ENCODE assay signal across 14 cellular contexts in genomic region chr5:39755986-39756385, GRCh38.
DNase-seq lines count a peak whose midpoint lies in the region; ATAC-seq, FAIRE-seq and TF ChIP-seq lines count a peak whose summit lies in the region.
"Had no signal": no experiment of that assay in that cellular context is flagged by ENCODE, and none has a peak within 500 bp of the region (broad histone marks: within the 10 kb centered on the region; RNA-seq: fewer than 3 reads in every experiment).

No MANE protein-coding gene starts in this region.

- H3K4me1 ChIP-seq in SK-N-SH (ENCODE audit: control insufficient read depth in 1 of 2, insufficient read depth in 2 of 2, low read depth in 1 of 2, low read length in 1 of 2) (peaks cover 0 to 6% of the 10 kb centered on the region in 2 experiments; a peak in 1 of 4 replicates), adipocyte (ENCODE audit: control insufficient read depth, insufficient read depth, low read length) (peaks cover 39% of the 10 kb centered on the region)

- H3K9me3 ChIP-seq in SK-N-SH = no peaks in the 10 kb centered on the region
- peaks cover 11% of the 10 kb centered on the region for H3K9me3 ChIP-seq in adipocyte (ENCODE audit: control insufficient read depth, low read length)

- peaks cover 9% of the 10 kb centered on the region for H3F3A ChIP-seq in SK-N-SH (replicated peaks; ENCODE audit: insufficient read depth)

- no peaks in the 10 kb centered on the region for H3K27me3 ChIP-seq in SK-N-SH (ENCODE audit: insufficient read depth)
- no peaks in the 10 kb centered on the region for H3K27me3 ChIP-seq in adipocyte (replicated peaks; ENCODE audit: control insufficient read depth, insufficient read depth, low read length)

- H3K79me2 ChIP-seq in SK-N-SH (ENCODE audit: insufficient read depth) = no peaks in the 10 kb centered on the region

- H4K20me1 ChIP-seq in SK-N-SH (ENCODE audit: insufficient read depth) = no peaks in the 10 kb centered on the region

- no peak for TF ChIP-seq RAD21 in SK-N-SH (IDR thresholded peaks at IDR 0.05; ENCODE audit: low read length)

- H3K9me2 ChIP-seq in SK-N-SH = no peaks in the 10 kb centered on the region

- H3K36me3 ChIP-seq in SK-N-SH (replicated peaks in 1 of 2; ENCODE audit: control insufficient read depth in 1 of 2, insufficient read depth in 2 of 2, low read length in 1 of 2) = no peaks in the 10 kb centered on the region
- no peaks in the 10 kb centered on the region for H3K36me3 ChIP-seq in adipocyte (ENCODE audit: control insufficient read depth, insufficient read depth, low read length, severe bottlenecking)

- ATAC-seq in SK-N-SH treated with all-trans-retinoic acid at 6 μM for 48 hours (no peak), HG03342 (IDR thresholded peaks at IDR 0.05; ENCODE audit: unreplicated experiment) (no peak)

- TF ChIP-seq EP300 in SK-N-SH (IDR thresholded peaks at IDR 0.05; ENCODE audit: borderline replicate concordance in 1 of 2, low read depth in 1 of 2, low read length in 1 of 2) = no peak

- CTCF ChIA-PET in SK-N-SH (lab: Yijun Ruan, JAX) = interaction anchor here (1.0 kb wide), 1 partner anchor 12 kb away, joined by 3 read pairs; no protein-coding TSS in a partner anchor

- POLR2A ChIA-PET in SK-N-SH (lab: Yijun Ruan, JAX) = no interaction called here

- 0 out of 2 replicates have a peak overlapping the region, but pooled peaks have one; percentile 25 for H2AFZ ChIP-seq in SK-N-SH (ENCODE audit: low read depth)

- DNase-seq in SK-N-SH = no peak
- peak; percentile 93 for DNase-seq in adipocyte (ENCODE audit: low read depth)
- peak; percentile 84 for DNase-seq in glomerular visceral epithelial cell (ENCODE audit: extremely low spot score)
- DNase-seq in urothelium cell line (ENCODE audit: low spot score) = peak; percentile 51
- no peak for DNase-seq in NCI-H446 treated with DMSO at 0.1 percent for 48 hours (lab: John Stamatoyannopoulos, UW)
- no peak for DNase-seq in ecto neural progenitor cell (ENCODE audit: low spot score)
- DNase-seq: 8988T; activated gamma-delta T cell treated with Interleukin-2 at 50 U/mL for 16 hours; midbrain; NCI-H526 treated with DMSO at 0.1 percent for 48 hours; stimulated activated CD4-positive, alpha-beta T cell treated with anti-CD3 and anti-CD28 coated beads, Interleukin-15, amount 100 ng/mL, for 24 hours had no signal

- FAIRE-seq in urothelium cell line (lab: Jason Lieb, UNC) = no peak
- FAIRE-seq: TTC549 had no signal

- peak overlapping the region; percentile 16; the same call in 1 of the 2 replicates for H3K4me2 ChIP-seq in SK-N-SH

- no peak overlapping the region for H3K4me3 ChIP-seq in SK-N-SH (ENCODE audit: low read depth in 2 of 2, low read length in 1 of 2)
- peak overlapping the region; percentile 29 for H3K4me3 ChIP-seq in adipocyte (ENCODE audit: low read length)

- no peak for TF ChIP-seq CTCF in SK-N-SH (IDR thresholded peaks at IDR 0.05)

- H3K27ac ChIP-seq in SK-N-SH (ENCODE audit: low read depth in 2 of 2, low read length in 1 of 2) = peak overlapping the region in 1 of 2 experiments; percentile 39; a peak in 2 of 4 replicates

- H3K9ac ChIP-seq in SK-N-SH = no peak overlapping the region
- H3K9ac ChIP-seq in adipocyte (ENCODE audit: low read length) = no peak overlapping the region

TF ChIP-seq in SK-N-SH, 30 proteins besides CTCF, POLR2A, EP300 and RAD21:
- TF ChIP-seq POLR2AphosphoS5 (IDR thresholded peaks at IDR 0.05; ENCODE audit: low read depth, low read length) = no peak
- peak; percentile 42; the same call in 1 of the 2 replicates for TF ChIP-seq FOSL2 (IDR thresholded peaks at IDR 0.05; ENCODE audit: borderline replicate concordance, low read depth)
- no peak for TF ChIP-seq EZH2phosphoT487 (IDR thresholded peaks at IDR 0.05; ENCODE audit: borderline replicate concordance, low read depth)
- no peak for TF ChIP-seq TAF1 (IDR thresholded peaks at IDR 0.05; ENCODE audit: borderline replicate concordance, low read depth, low read length)
- TF ChIP-seq NFIC (IDR thresholded peaks at IDR 0.05; ENCODE audit: borderline replicate concordance) = no peak
- TF ChIP-seq JUND (IDR thresholded peaks at IDR 0.05) = peak; percentile 27; the same call in 1 of the 2 replicates
- TF ChIP-seq REST (IDR thresholded peaks at IDR 0.05; ENCODE audit: low read depth, low read length) = no peak

TF ChIP-seq in SK-N-SH treated with all-trans-retinoic acid at 6 μM for 48 hours, 23 proteins besides CTCF, POLR2A, EP300 and RAD21:
- TF ChIP-seq CSRNP3 (CRISPR knock-in tag; IDR thresholded peaks at IDR 0.05) = no peak
- no peak for TF ChIP-seq ZFP30 (CRISPR knock-in tag; IDR thresholded peaks at IDR 0.05)
- TF ChIP-seq CREB5 (CRISPR knock-in tag; IDR thresholded peaks at IDR 0.05; ENCODE audit: low read depth) = no peak
- no peak for TF ChIP-seq OSR1 (CRISPR knock-in tag; IDR thresholded peaks at IDR 0.05)
- no peak for TF ChIP-seq ZNF70 (CRISPR knock-in tag; IDR thresholded peaks at IDR 0.05)
- no peak for TF ChIP-seq POU6F1 (CRISPR knock-in tag; IDR thresholded peaks at IDR 0.05; ENCODE audit: borderline replicate concordance, low read depth)
- no peak; the same call in 1 of the 2 replicates for TF ChIP-seq ISL1 (CRISPR knock-in tag; IDR thresholded peaks at IDR 0.05)
- TF ChIP-seq ZC3H10 (CRISPR knock-in tag; IDR thresholded peaks at IDR 0.05) = no peak
- TF ChIP-seq TSHZ2 (CRISPR knock-in tag; IDR thresholded peaks at IDR 0.05) = no peak
- no peak for TF ChIP-seq ESRRG (CRISPR knock-in tag; IDR thresholded peaks at IDR 0.05)
- TF ChIP-seq ZNF8 (CRISPR knock-in tag; IDR thresholded peaks at IDR 0.05) = no peak
- TF ChIP-seq ARNTL (CRISPR knock-in tag; IDR thresholded peaks at IDR 0.05; ENCODE audit: borderline replicate concordance, low read depth) = no peak
- TF ChIP-seq PPARA (CRISPR knock-in tag; IDR thresholded peaks at IDR 0.05; ENCODE audit: borderline replicate concordance) = no peak
TF ChIP-seq in SK-N-SH treated with all-trans-retinoic acid at 6 μM for 48 hours: peak in this region for 0.

Comparison
In these comparisons a context has a peak if more than half of its experiments do, and no peak if none do; other contexts are left out.
1. DNase-seq: peak in adipocyte (single experiment), glomerular visceral epithelial cell (single experiment) and urothelium cell line (single experiment); none in SK-N-SH (single experiment), NCI-H446 treated with DMSO at 0.1 percent for 48 hours (single experiment) and ecto neural progenitor cell (single experiment).